In the genomic region with DNA sequence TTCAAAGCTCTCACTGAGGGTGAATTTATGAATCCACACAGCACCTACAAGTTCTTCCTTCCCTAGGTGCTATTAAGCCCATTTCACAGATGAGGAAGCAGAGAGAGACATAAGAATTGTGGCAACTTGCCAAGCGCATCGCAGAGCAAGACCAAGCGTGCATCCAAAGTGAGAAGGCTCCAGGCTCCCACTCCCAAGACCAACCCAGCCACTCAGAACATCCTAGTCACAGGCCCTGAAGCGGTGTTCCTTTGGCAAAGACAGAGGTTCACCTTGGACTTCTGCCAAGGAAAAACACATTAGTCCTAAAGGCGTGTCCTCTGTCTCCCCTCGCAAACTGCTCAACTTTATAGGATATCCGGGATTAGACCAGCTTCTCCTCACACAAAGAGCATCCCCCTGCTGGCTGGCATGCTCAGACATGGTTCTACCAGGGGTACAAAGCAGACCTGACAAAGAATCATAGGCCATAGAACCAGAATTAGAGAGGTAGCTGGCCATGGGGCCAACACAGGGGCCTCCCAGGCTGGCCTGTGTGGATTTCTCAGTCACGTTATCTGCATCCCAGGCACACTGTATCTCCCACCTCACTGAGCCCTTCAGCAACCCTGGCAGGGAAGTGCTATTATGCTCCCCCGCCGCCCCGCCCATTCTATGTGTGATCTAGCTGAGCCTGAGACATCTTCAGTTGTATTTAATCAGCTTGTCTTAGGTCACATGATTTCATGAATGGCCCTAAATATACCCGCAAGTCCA, we compare ENCODE assay signal across 8 cellular contexts.
DNase-seq lines count a peak whose midpoint lies in the region; ATAC-seq and TF ChIP-seq lines count a peak whose summit lies in the region.

No MANE protein-coding gene starts in this region.

- no peaks in the 10 kb centered on the region for H3K9me3 Mint-ChIP-seq in CD8-positive, alpha-beta T cell
- peaks cover 3 to 4% of the 10 kb centered on the region in 2 donors for H3K9me3 Mint-ChIP-seq in activated naive CD4-positive, alpha-beta T cell treated with anti-CD3 and anti-CD28 coated beads, Interleukin-2, amount 50 U/mL, for 72 hours

- peaks cover 85% of the 10 kb centered on the region for H3K4me1 ChIP-seq in CD8-positive, alpha-beta T cell (ENCODE audit: insufficient read depth, low read length)

- no peaks in the 10 kb centered on the region for H3K9me3 ChIP-seq in CD8-positive, alpha-beta T cell (ENCODE audit: low read length)

- TF ChIP-seq CTCF in CD8-positive, alpha-beta T cell (IDR thresholded peaks at IDR 0.05) = no peak

- H3K4me3 ChIP-seq in CD8-positive, alpha-beta T cell (ENCODE audit: low read depth, low read length) = no peak overlapping the region

- peaks cover 44% of the 10 kb centered on the region for H3K36me3 Mint-ChIP-seq in CD8-positive, alpha-beta T cell
- H3K36me3 Mint-ChIP-seq in activated naive CD4-positive, alpha-beta T cell treated with anti-CD3 and anti-CD28 coated beads, Interleukin-2, amount 50 U/mL, for 72 hours = peaks cover 11 to 23% of the 10 kb centered on the region in 2 donors

- H3K27me3 Mint-ChIP-seq in CD8-positive, alpha-beta T cell (ENCODE audit: low read depth) = no peaks in the 10 kb centered on the region

- H3K4me3 Mint-ChIP-seq in CD8-positive, alpha-beta T cell = peak overlapping the region; percentile 20

- H3K4me1 Mint-ChIP-seq in CD8-positive, alpha-beta T cell (ENCODE audit: low read depth) = peaks cover 91% of the 10 kb centered on the region

- peak overlapping the region; percentile 98 for H3K27ac Mint-ChIP-seq in CD8-positive, alpha-beta T cell
- H3K27ac Mint-ChIP-seq in activated naive CD4-positive, alpha-beta T cell treated with anti-CD3 and anti-CD28 coated beads, Interleukin-2, amount 50 U/mL, for 72 hours = peak overlapping the region; percentile 89 to 98

- no peaks in the 10 kb centered on the region for H3K27me3 ChIP-seq in CD8-positive, alpha-beta T cell (ENCODE audit: insufficient read depth, low read length)

- H3K27ac ChIP-seq in CD8-positive, alpha-beta T cell (ENCODE audit: low read depth, low read length) = peak overlapping the region; percentile 67

- POLR2A ChIA-PET in CD8-positive, alpha-beta T cell (lab: Charles Lee) = interaction anchor here (0.5 to 2.2 kb wide), 7 partner anchors 9 to 68 kb away, joined by 3 to 6 read pairs (median 3); no protein-coding TSS in a partner anchor

- CTCF ChIA-PET in CD8-positive, alpha-beta T cell (lab: Charles Lee) = interaction anchor here (1.0 to 1.9 kb wide), 3 partner anchors 19 to 48 kb away, joined by 3 to 4 read pairs (median 3); no protein-coding TSS in a partner anchor

- no peak for ATAC-seq in CD8-positive, alpha-beta T cell
- ATAC-seq in activated naive CD4-positive, alpha-beta T cell treated with anti-CD3 and anti-CD28 coated beads, Interleukin-2, amount 50 U/mL, for 72 hours = no peak
- ATAC-seq in GM19467 (IDR thresholded peaks at IDR 0.05; ENCODE audit: unreplicated experiment) (no peak), GM19395 (IDR thresholded peaks at IDR 0.05; ENCODE audit: unreplicated experiment) (no peak)

- peak in 1 of 7 experiments; percentile 48 for DNase-seq in CD8-positive, alpha-beta T cell
- DNase-seq in LoVo (ENCODE audit: low spot score) (peak; percentile 79), kidney tubule cell (ENCODE audit: low spot score) (peak; percentile 68), NCI-H2196 (lab: John Stamatoyannopoulos, UW; ENCODE audit: unreplicated experiment) (no peak), GM03348 (ENCODE audit: low spot score) (no peak)
- DNase-seq in activated naive CD4-positive, alpha-beta T cell treated with anti-CD3 and anti-CD28 coated beads, Interleukin-2, amount 50 U/mL, for 72 hours (ENCODE audit: low spot score in 2 of 2) = no peak

- no peaks in the 10 kb centered on the region for H3K36me3 ChIP-seq in CD8-positive, alpha-beta T cell (ENCODE audit: insufficient read depth, low read length)

- intact Hi-C loops in CD8-positive, alpha-beta T cell (cut with DNase I, micrococcal nuclease) = loop anchor here in 1 of 2 experiments (2.0 kb wide), 1 partner anchor 69 kb away; no protein-coding TSS in a partner anchor

Comparison
In these comparisons a context has a peak if more than half of its experiments do, and no peak if none do; other contexts are left out.
1. DNase-seq: peak in LoVo (single experiment) and kidney tubule cell (single experiment); none in activated naive CD4-positive, alpha-beta T cell treated with anti-CD3 and anti-CD28 coated beads, Interleukin-2, amount 50 U/mL, for 72 hours (0 of 2), NCI-H2196 (single experiment) and GM03348 (single experiment).